In genomic region chr2:226649871-226650660, GRCh38 we compare ENCODE assay signal across 1 cellular context.
TF ChIP-seq lines count a peak whose summit lies in the region.

No MANE protein-coding gene starts in this region.

TF ChIP-seq in HepG2, 621 proteins besides CTCF, POLR2A, EP300 and RAD21 (continued from another document and continues in another):
- peak in 1 of 2 experiments; percentile 30; a peak in 1 of 4 replicates for TF ChIP-seq REST (IDR thresholded peaks at IDR 0.05; ENCODE audit: borderline replicate concordance in 1 of 2, low read depth in 1 of 2, low read length in 2 of 2)
- TF ChIP-seq ELF4 (CRISPR knock-in tag; IDR thresholded peaks at IDR 0.05; ENCODE audit: borderline replicate concordance) = peak; percentile 75; the same call in 1 of the 2 replicates
- no peak for TF ChIP-seq PHB2 (IDR thresholded peaks at IDR 0.05; ENCODE audit: partially characterized antibody)
- TF ChIP-seq GABPA (IDR thresholded peaks at IDR 0.05; ENCODE audit: low read depth, low read length) = peak; percentile 32; the same call in 1 of the 2 replicates
- TF ChIP-seq GABPA (CRISPR knock-in tag; IDR thresholded peaks at IDR 0.05; ENCODE audit: low read depth) = peak; percentile 88
- TF ChIP-seq ZNF605 (CRISPR knock-in tag; IDR thresholded peaks at IDR 0.05) = peak; percentile 92; the same call in 1 of the 2 replicates
- TF ChIP-seq, protein P1, sequence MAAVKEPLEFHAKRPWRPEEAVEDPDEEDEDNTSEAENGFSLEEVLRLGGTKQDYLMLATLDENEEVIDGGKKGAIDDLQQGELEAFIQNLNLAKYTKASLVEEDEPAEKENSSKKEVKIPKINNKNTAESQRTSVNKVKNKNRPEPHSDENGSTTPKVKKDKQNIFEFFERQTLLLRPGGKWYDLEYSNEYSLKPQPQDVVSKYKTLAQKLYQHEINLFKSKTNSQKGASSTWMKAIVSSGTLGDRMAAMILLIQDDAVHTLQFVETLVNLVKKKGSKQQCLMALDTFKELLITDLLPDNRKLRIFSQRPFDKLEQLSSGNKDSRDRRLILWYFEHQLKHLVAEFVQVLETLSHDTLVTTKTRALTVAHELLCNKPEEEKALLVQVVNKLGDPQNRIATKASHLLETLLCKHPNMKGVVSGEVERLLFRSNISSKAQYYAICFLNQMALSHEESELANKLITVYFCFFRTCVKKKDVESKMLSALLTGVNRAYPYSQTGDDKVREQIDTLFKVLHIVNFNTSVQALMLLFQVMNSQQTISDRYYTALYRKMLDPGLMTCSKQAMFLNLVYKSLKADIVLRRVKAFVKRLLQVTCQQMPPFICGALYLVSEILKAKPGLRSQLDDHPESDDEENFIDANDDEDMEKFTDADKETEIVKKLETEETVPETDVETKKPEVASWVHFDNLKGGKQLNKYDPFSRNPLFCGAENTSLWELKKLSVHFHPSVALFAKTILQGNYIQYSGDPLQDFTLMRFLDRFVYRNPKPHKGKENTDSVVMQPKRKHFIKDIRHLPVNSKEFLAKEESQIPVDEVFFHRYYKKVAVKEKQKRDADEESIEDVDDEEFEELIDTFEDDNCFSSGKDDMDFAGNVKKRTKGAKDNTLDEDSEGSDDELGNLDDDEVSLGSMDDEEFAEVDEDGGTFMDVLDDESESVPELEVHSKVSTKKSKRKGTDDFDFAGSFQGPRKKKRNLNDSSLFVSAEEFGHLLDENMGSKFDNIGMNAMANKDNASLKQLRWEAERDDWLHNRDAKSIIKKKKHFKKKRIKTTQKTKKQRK (IDR thresholded peaks at IDR 0.05; ENCODE audit: low read length) = no peak
- peak; percentile 98 for TF ChIP-seq ZNF430 (CRISPR knock-in tag; IDR thresholded peaks at IDR 0.05)
- no peak; the same call in 1 of the 2 replicates for TF ChIP-seq HIVEP1 (CRISPR knock-in tag; IDR thresholded peaks at IDR 0.05)
- TF ChIP-seq ZNF616 (CRISPR knock-in tag; IDR thresholded peaks at IDR 0.05; ENCODE audit: low read depth) = peak; percentile 77; the same call in 1 of the 2 replicates
- TF ChIP-seq RCOR2 (CRISPR knock-in tag; IDR thresholded peaks at IDR 0.05) = peak; percentile 94
- no peak for TF ChIP-seq HCFC1 (IDR thresholded peaks at IDR 0.05; ENCODE audit: low read depth, low read length)
- peak; percentile 98 for TF ChIP-seq ZNF431 (CRISPR knock-in tag; IDR thresholded peaks at IDR 0.05; ENCODE audit: borderline replicate concordance, low read depth)
- peak; percentile 75 for TF ChIP-seq THAP11 (CRISPR knock-in tag; IDR thresholded peaks at IDR 0.05)
- TF ChIP-seq ZNF619 (CRISPR knock-in tag; IDR thresholded peaks at IDR 0.05) = 0 out of 2 replicates have a peak, but pooled peaks have one; percentile 84
- peak; percentile 25 for TF ChIP-seq STAG1 (CRISPR knock-in tag; IDR thresholded peaks at IDR 0.05)
- TF ChIP-seq, protein P2, sequence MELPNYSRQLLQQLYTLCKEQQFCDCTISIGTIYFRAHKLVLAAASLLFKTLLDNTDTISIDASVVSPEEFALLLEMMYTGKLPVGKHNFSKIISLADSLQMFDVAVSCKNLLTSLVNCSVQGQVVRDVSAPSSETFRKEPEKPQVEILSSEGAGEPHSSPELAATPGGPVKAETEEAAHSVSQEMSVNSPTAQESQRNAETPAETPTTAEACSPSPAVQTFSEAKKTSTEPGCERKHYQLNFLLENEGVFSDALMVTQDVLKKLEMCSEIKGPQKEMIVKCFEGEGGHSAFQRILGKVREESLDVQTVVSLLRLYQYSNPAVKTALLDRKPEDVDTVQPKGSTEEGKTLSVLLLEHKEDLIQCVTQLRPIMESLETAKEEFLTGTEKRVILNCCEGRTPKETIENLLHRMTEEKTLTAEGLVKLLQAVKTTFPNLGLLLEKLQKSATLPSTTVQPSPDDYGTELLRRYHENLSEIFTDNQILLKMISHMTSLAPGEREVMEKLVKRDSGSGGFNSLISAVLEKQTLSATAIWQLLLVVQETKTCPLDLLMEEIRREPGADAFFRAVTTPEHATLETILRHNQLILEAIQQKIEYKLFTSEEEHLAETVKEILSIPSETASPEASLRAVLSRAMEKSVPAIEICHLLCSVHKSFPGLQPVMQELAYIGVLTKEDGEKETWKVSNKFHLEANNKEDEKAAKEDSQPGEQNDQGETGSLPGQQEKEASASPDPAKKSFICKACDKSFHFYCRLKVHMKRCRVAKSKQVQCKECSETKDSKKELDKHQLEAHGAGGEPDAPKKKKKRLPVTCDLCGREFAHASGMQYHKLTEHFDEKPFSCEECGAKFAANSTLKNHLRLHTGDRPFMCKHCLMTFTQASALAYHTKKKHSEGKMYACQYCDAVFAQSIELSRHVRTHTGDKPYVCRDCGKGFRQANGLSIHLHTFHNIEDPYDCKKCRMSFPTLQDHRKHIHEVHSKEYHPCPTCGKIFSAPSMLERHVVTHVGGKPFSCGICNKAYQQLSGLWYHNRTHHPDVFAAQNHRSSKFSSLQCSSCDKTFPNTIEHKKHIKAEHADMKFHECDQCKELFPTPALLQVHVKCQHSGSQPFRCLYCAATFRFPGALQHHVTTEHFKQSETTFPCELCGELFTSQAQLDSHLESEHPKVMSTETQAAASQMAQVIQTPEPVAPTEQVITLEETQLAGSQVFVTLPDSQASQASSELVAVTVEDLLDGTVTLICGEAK (IDR thresholded peaks at IDR 0.05) = no peak
- TF ChIP-seq, protein P2 (CRISPR knock-in tag; IDR thresholded peaks at IDR 0.05) = peak; percentile 93; the same call in 1 of the 2 replicates
- no peak for TF ChIP-seq TSC22D2 (CRISPR knock-in tag; IDR thresholded peaks at IDR 0.05; ENCODE audit: borderline replicate concordance)
- peak; percentile 66 for TF ChIP-seq ZNF263 (CRISPR knock-in tag; IDR thresholded peaks at IDR 0.05)
- TF ChIP-seq, protein P3, sequence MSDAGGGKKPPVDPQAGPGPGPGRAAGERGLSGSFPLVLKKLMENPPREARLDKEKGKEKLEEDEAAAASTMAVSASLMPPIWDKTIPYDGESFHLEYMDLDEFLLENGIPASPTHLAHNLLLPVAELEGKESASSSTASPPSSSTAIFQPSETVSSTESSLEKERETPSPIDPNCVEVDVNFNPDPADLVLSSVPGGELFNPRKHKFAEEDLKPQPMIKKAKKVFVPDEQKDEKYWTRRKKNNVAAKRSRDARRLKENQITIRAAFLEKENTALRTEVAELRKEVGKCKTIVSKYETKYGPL (CRISPR knock-in tag; IDR thresholded peaks at IDR 0.05) = no peak
- no peak for TF ChIP-seq ZNF577 (CRISPR knock-in tag; IDR thresholded peaks at IDR 0.05; ENCODE audit: borderline replicate concordance, low read depth)
- TF ChIP-seq GATAD2A (CRISPR knock-in tag; IDR thresholded peaks at IDR 0.05) = peak; percentile 96
- peak; percentile 29; the same call in 1 of the 2 replicates for TF ChIP-seq ZNF598 (CRISPR knock-in tag; IDR thresholded peaks at IDR 0.05; ENCODE audit: borderline replicate concordance)
- TF ChIP-seq TBL1XR1 (IDR thresholded peaks at IDR 0.05; ENCODE audit: borderline replicate concordance, low read length, partially characterized antibody) = peak; percentile 62
- TF ChIP-seq NCOR1 (IDR thresholded peaks at IDR 0.05; ENCODE audit: borderline replicate concordance, low read length) = no peak
- no peak for TF ChIP-seq CC2D1A (CRISPR knock-in tag; IDR thresholded peaks at IDR 0.05)
- 0 out of 2 replicates have a peak, but pooled peaks have one; percentile 47 for TF ChIP-seq IRX3 (CRISPR knock-in tag; IDR thresholded peaks at IDR 0.05; ENCODE audit: borderline replicate concordance, low read depth)
- peak; percentile 73; the same call in 1 of the 2 replicates for TF ChIP-seq SAFB2 (CRISPR knock-in tag; IDR thresholded peaks at IDR 0.05; ENCODE audit: borderline replicate concordance, low read depth)
- no peak for TF ChIP-seq SNAPC4 (CRISPR knock-in tag; IDR thresholded peaks at IDR 0.05)
- TF ChIP-seq, protein P4, sequence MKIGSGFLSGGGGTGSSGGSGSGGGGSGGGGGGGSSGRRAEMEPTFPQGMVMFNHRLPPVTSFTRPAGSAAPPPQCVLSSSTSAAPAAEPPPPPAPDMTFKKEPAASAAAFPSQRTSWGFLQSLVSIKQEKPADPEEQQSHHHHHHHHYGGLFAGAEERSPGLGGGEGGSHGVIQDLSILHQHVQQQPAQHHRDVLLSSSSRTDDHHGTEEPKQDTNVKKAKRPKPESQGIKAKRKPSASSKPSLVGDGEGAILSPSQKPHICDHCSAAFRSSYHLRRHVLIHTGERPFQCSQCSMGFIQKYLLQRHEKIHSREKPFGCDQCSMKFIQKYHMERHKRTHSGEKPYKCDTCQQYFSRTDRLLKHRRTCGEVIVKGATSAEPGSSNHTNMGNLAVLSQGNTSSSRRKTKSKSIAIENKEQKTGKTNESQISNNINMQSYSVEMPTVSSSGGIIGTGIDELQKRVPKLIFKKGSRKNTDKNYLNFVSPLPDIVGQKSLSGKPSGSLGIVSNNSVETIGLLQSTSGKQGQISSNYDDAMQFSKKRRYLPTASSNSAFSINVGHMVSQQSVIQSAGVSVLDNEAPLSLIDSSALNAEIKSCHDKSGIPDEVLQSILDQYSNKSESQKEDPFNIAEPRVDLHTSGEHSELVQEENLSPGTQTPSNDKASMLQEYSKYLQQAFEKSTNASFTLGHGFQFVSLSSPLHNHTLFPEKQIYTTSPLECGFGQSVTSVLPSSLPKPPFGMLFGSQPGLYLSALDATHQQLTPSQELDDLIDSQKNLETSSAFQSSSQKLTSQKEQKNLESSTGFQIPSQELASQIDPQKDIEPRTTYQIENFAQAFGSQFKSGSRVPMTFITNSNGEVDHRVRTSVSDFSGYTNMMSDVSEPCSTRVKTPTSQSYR (CRISPR knock-in tag; IDR thresholded peaks at IDR 0.05; ENCODE audit: borderline replicate concordance) = peak; percentile 40; the same call in 1 of the 2 replicates
